ENCODE assay signal across 1 cellular context in the genomic region with DNA sequence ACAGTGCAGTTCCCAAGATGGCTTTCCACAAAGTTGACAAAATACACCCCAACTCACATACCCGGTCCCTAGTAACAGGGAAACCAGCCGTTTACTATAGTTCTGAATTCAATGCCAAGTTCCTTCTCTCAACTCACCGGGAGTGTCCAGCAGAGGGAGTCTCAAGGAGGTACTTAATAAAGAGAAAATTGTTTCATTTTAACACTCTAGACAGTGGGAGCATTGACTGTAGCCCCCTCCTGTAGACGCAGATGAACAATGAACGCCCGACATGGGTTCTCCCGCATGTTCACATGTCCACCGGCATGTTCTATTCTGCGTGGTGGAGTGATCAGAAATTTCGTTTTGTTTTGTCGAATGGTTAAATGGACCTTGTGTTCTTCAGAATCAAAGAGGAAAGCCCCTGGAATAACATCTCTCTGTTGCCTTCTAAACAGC.
TF ChIP-seq lines count a peak whose summit lies in the region.

No MANE protein-coding gene starts in this region.

TF ChIP-seq in endothelial cell of umbilical vein, 7 proteins besides CTCF, POLR2A, EP300 and RAD21:
- TF ChIP-seq FOS (IDR thresholded peaks at IDR 0.05; ENCODE audit: borderline replicate concordance, insufficient read depth, low read length) (no peak), GATA2 (IDR thresholded peaks at IDR 0.05; ENCODE audit: insufficient read depth, insufficient read length, low read depth, low read length) (no peak), MYC (IDR thresholded peaks at IDR 0.05; ENCODE audit: low read depth, low read length) (no peak), POLR2AphosphoS5 (IDR thresholded peaks at IDR 0.05; ENCODE audit: insufficient read depth, low read depth, low read length) (no peak), EZH2 (IDR thresholded peaks at IDR 0.05; ENCODE audit: borderline replicate concordance, low read depth, low read length, severe bottlenecking) (no peak)
- TF ChIP-seq, protein P1, sequence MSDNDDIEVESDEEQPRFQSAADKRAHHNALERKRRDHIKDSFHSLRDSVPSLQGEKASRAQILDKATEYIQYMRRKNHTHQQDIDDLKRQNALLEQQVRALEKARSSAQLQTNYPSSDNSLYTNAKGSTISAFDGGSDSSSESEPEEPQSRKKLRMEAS (IDR thresholded peaks at IDR 0.05; ENCODE audit: insufficient read depth, insufficient read length) = no peak
